In genomic region chr10:133159950-133160812, GRCh38 we compare ENCODE assay signal across 8 cellular contexts. TPM values are rescaled to one million over a fixed set of nuclear protein-coding genes. Genes with fewer than 3 reads are reported as not detected.
DNase-seq lines count a peak whose midpoint lies in the region; FAIRE-seq and TF ChIP-seq lines count a peak whose summit lies in the region.

KNDC1 (plus strand) TSS chr10:133160219; CDS start chr10:133160468, 249 bp downstream.

- CTCF ChIA-PET in activated CD4-positive, alpha-beta memory T cell treated with anti-CD3 and anti-CD28 coated beads, Interleukin-2, amount 10 ng/mL, durations not matched to agents 7 days and 5 days (lab: Charles Lee): no interaction called here

- no peaks in the 10 kb centered on the region for H3K9me3 Mint-ChIP-seq in activated CD4-positive, alpha-beta memory T cell treated with anti-CD3 and anti-CD28 coated beads, Interleukin-2, amount 10 ng/mL, durations not matched to agents 7 days and 5 days
- no peaks in the 10 kb centered on the region for H3K9me3 Mint-ChIP-seq in progenitor cell of endocrine pancreas (ENCODE audit: low read depth)

- POLR2A ChIA-PET in activated CD4-positive, alpha-beta memory T cell treated with anti-CD3 and anti-CD28 coated beads, Interleukin-2, amount 10 ng/mL, durations not matched to agents 7 days and 5 days (lab: Charles Lee): no interaction called here

- H3K36me3 Mint-ChIP-seq in activated CD4-positive, alpha-beta memory T cell treated with anti-CD3 and anti-CD28 coated beads, Interleukin-2, amount 10 ng/mL, durations not matched to agents 7 days and 5 days (ENCODE audit: low read depth): no peaks in the 10 kb centered on the region
- H3K36me3 Mint-ChIP-seq in progenitor cell of endocrine pancreas (ENCODE audit: insufficient read depth): peaks cover 3% of the 10 kb centered on the region

- no peak for TF ChIP-seq CTCF in progenitor cell of endocrine pancreas (IDR thresholded peaks at IDR 0.05; ENCODE audit: unreplicated experiment)

- H3K27ac Mint-ChIP-seq in activated CD4-positive, alpha-beta memory T cell treated with anti-CD3 and anti-CD28 coated beads, Interleukin-2, amount 10 ng/mL, durations not matched to agents 7 days and 5 days: no peak within 1 kb of the TSS
- H3K27ac Mint-ChIP-seq in progenitor cell of endocrine pancreas: no peak within 1 kb of the TSS

- no peak for FAIRE-seq in GM19239 (lab: Jason Lieb, UNC)

- H3K4me1 Mint-ChIP-seq in activated CD4-positive, alpha-beta memory T cell treated with anti-CD3 and anti-CD28 coated beads, Interleukin-2, amount 10 ng/mL, durations not matched to agents 7 days and 5 days: no peaks in the 10 kb centered on the region
- H3K4me1 Mint-ChIP-seq in progenitor cell of endocrine pancreas (ENCODE audit: low read depth): peaks cover 1% of the 10 kb centered on the region

- intact Hi-C loops in cardiac septum (cut with DNase I): no loop called here

- peak within 1 kb of the TSS; percentile 39 for H3K4me3 Mint-ChIP-seq in activated CD4-positive, alpha-beta memory T cell treated with anti-CD3 and anti-CD28 coated beads, Interleukin-2, amount 10 ng/mL, durations not matched to agents 7 days and 5 days
- peak within 1 kb of the TSS; percentile 68 for H3K4me3 Mint-ChIP-seq in progenitor cell of endocrine pancreas (ENCODE audit: low read depth)

- peaks cover 9% of the 10 kb centered on the region for H3K27me3 Mint-ChIP-seq in activated CD4-positive, alpha-beta memory T cell treated with anti-CD3 and anti-CD28 coated beads, Interleukin-2, amount 10 ng/mL, durations not matched to agents 7 days and 5 days
- H3K27me3 Mint-ChIP-seq in progenitor cell of endocrine pancreas: peaks cover 17% of the 10 kb centered on the region

- DNase-seq in NCI-H748 (lab: John Stamatoyannopoulos, UW; ENCODE audit: unreplicated experiment): peak; percentile 51
- no peak for DNase-seq in NCI-H748 treated with DMSO at 0.1 percent for 48 hours (lab: John Stamatoyannopoulos, UW)
- peak; percentile 54 for DNase-seq in activated CD4-positive, alpha-beta memory T cell treated with anti-CD3 and anti-CD28 coated beads, Interleukin-2, amount 10 ng/mL, durations not matched to agents 7 days and 5 days
- DNase-seq in cardiac septum (ENCODE audit: low spot score): peak; percentile 57
- no peak for DNase-seq in progenitor cell of endocrine pancreas (ENCODE audit: low spot score, unreplicated experiment)
- DNase-seq in GM19239 (ENCODE audit: insufficient read length, low spot score): no peak
- DNase-seq in stimulated activated CD4-positive, alpha-beta T cell treated with anti-CD3 and anti-CD28 coated beads, Interleukin-4, amount 100 ng/mL, for 24 hours: no peak
- DNase-seq in Kasumi-1 (lab: John Stamatoyannopoulos, UW): no peak

RNA-seq across cellular contexts. Expression of gene KNDC1, which starts in this region (rescaled TPM):
- total RNA-seq in activated CD4-positive, alpha-beta memory T cell treated with anti-CD3 and anti-CD28 coated beads, Interleukin-2, amount 10 ng/mL, durations not matched to agents 7 days and 5 days: 1 to 10 TPM in 1 of 2 experiments, under 1 TPM in 1; 0.55 to 1.2 TPM
- total RNA-seq in cardiac septum (0.05 TPM), progenitor cell of endocrine pancreas (11.0 and 14.2 TPM in 2 replicates)

Comparison
In these comparisons a context has a peak if more than half of its experiments do, and no peak if none do; other contexts are left out.
1. DNase-seq: peak in NCI-H748 (single experiment) and activated CD4-positive, alpha-beta memory T cell treated with anti-CD3 and anti-CD28 coated beads, Interleukin-2, amount 10 ng/mL, durations not matched to agents 7 days and 5 days (single experiment); none in NCI-H748 treated with DMSO at 0.1 percent for 48 hours (single experiment), progenitor cell of endocrine pancreas (single experiment), GM19239 (single experiment), stimulated activated CD4-positive, alpha-beta T cell treated with anti-CD3 and anti-CD28 coated beads, Interleukin-4, amount 100 ng/mL, for 24 hours (single experiment) and Kasumi-1 (0 of 2).
2. Peak in DNase-seq in cardiac septum; RNA of the gene not detected or under 1 TPM.